10 cellular contexts compared by ENCODE assay signal in genomic region chr1:228274452-228275153, GRCh38.
DNase-seq lines count a peak whose midpoint lies in the region; ATAC-seq and TF ChIP-seq lines count a peak whose summit lies in the region.
"Had no signal": no experiment of that assay in that cellular context is flagged by ENCODE, and none has a peak within 500 bp of the region (broad histone marks: within the 10 kb centered on the region; RNA-seq: fewer than 3 reads in every experiment).

No MANE protein-coding gene starts in this region.

- intact Hi-C loops in CD8-positive, alpha-beta T cell (cut with DNase I, micrococcal nuclease), result loop anchor here in 1 of 2 experiments (5.0 to 10.0 kb wide), 4 partner anchors 62 to 540 kb away; partner anchors contain the start of genes JMJD4, SNAP47 and TRIM11
- intact Hi-C loops in PC-3 (cut with micrococcal nuclease), result no loop called here
- intact Hi-C loops in prostate gland (cut with DNase I), result loop anchor here (5.0 to 10.0 kb wide), 2 partner anchors 103 to 130 kb away; partner anchors contain the start of genes GJC2 and GUK1

- no peak for TF ChIP-seq POLR2A in prostate gland (IDR thresholded peaks at IDR 0.05)

- peak overlapping the region; percentile 80 for H3K4me3 Mint-ChIP-seq in CD8-positive, alpha-beta T cell
- H3K4me3 Mint-ChIP-seq in effector memory CD8-positive, alpha-beta T cell, result peak overlapping the region; percentile 79 to 86

- no peaks in the 10 kb centered on the region for H3K27me3 Mint-ChIP-seq in CD8-positive, alpha-beta T cell (ENCODE audit: low read depth)
- no peaks in the 10 kb centered on the region for H3K27me3 Mint-ChIP-seq in effector memory CD8-positive, alpha-beta T cell

- no peak overlapping the region for H3K18ac ChIP-seq in trophoblast cell (ENCODE audit: low read length)

- H2BK12ac ChIP-seq in trophoblast cell (ENCODE audit: low read length), result no peak overlapping the region

- H2AFZ ChIP-seq in PC-3 (ENCODE audit: low read length), result no peak overlapping the region
- no peak overlapping the region for H2AFZ ChIP-seq in trophoblast cell (ENCODE audit: insufficient read depth, low read length, poor library complexity)

- H4K91ac ChIP-seq in trophoblast cell (ENCODE audit: low read depth, low read length), result no peak overlapping the region

- peaks cover 10% of the 10 kb centered on the region for H3K79me1 ChIP-seq in trophoblast cell (ENCODE audit: low read length)

- H3K27me3 ChIP-seq in CD8-positive, alpha-beta T cell (ENCODE audit: insufficient read depth, low read length), result no peaks in the 10 kb centered on the region
- H3K27me3 ChIP-seq in PC-3 (ENCODE audit: low read length), result no peaks in the 10 kb centered on the region
- H3K27me3 ChIP-seq in trophoblast cell (ENCODE audit: insufficient read depth, low read length), result no peaks in the 10 kb centered on the region
- no peaks in the 10 kb centered on the region for H3K27me3 ChIP-seq in prostate gland (replicated peaks; ENCODE audit: insufficient read depth)

- H3K4me1 ChIP-seq in CD8-positive, alpha-beta T cell (ENCODE audit: insufficient read depth, low read length), result peaks cover 6% of the 10 kb centered on the region
- H3K4me1 ChIP-seq in PC-3 (ENCODE audit: insufficient read depth, low read length) (peaks cover 4% of the 10 kb centered on the region; the same call in 1 of the 2 replicates), trophoblast cell (ENCODE audit: control insufficient read depth in 1 of 2, insufficient read depth in 2 of 2, low read length in 2 of 2) (peaks cover 6% of the 10 kb centered on the region in 2 experiments), prostate gland (replicated peaks) (no peaks in the 10 kb centered on the region)

- no peak overlapping the region for H3K27ac ChIP-seq in CD8-positive, alpha-beta T cell (ENCODE audit: low read depth, low read length)
- no peak overlapping the region for H3K27ac ChIP-seq in PC-3 (ENCODE audit: low read length)
- H3K27ac ChIP-seq in trophoblast cell (ENCODE audit: low read depth, low read length), result no peak overlapping the region
- H3K27ac ChIP-seq in prostate gland, result no peak overlapping the region
- H3K27ac ChIP-seq: epithelial cell of prostate had no signal

- no peaks in the 10 kb centered on the region for H3K79me2 ChIP-seq in PC-3 (ENCODE audit: low read length)
- peaks cover 6% of the 10 kb centered on the region for H3K79me2 ChIP-seq in trophoblast cell (ENCODE audit: control insufficient read depth, insufficient read depth, low read length, poor library complexity)

- DNase-seq in CD8-positive, alpha-beta T cell, result peak in 1 of 7 experiments; percentile 48
- DNase-seq in PC-3 (no peak), trophoblast cell (no peak), AML-193 (lab: John Stamatoyannopoulos, UW) (no peak), prostate gland (ENCODE audit: low spot score) (no peak)
- DNase-seq in effector memory CD8-positive, alpha-beta T cell, result no peak
- DNase-seq: kidney glomerular epithelial cell had no signal

- H2BK5ac ChIP-seq in trophoblast cell (ENCODE audit: low read depth, low read length, poor library complexity), result no peak overlapping the region

- TF ChIP-seq CTCF in CD8-positive, alpha-beta T cell (IDR thresholded peaks at IDR 0.05), result no peak
- TF ChIP-seq CTCF in PC-3 (conservative IDR thresholded peaks at IDR 0.05; ENCODE audit: low read depth, low read length) (0 out of 2 replicates have a peak, but pooled peaks have one; percentile 20), prostate gland (IDR thresholded peaks at IDR 0.05) (no peak)

- H3K9me2 ChIP-seq in PC-3 (replicated peaks; ENCODE audit: low read length), result no peaks in the 10 kb centered on the region

- no peaks in the 10 kb centered on the region for H3K9me3 ChIP-seq in CD8-positive, alpha-beta T cell (ENCODE audit: low read length)
- H3K9me3 ChIP-seq in PC-3 (ENCODE audit: low read length) (no peaks in the 10 kb centered on the region), trophoblast cell (ENCODE audit: insufficient read depth, low read depth, low read length) (peaks cover 2% of the 10 kb centered on the region), prostate gland (no peaks in the 10 kb centered on the region)

- POLR2A ChIA-PET in CD8-positive, alpha-beta T cell (lab: Charles Lee), result interaction anchor here (1.0 to 1.3 kb wide), 2 partner anchors 11 to 184 kb away, joined by 3 to 5 read pairs; a partner anchor contains a TSS
- POLR2A ChIA-PET in PC-3 (lab: Charles Lee; ENCODE audit: unreplicated experiment), result no interaction called here

- H3K36me3 ChIP-seq in CD8-positive, alpha-beta T cell (ENCODE audit: insufficient read depth, low read length), result no peaks in the 10 kb centered on the region
- H3K36me3 ChIP-seq in PC-3 (ENCODE audit: low read depth, low read length) (no peaks in the 10 kb centered on the region), trophoblast cell (ENCODE audit: control insufficient read depth in 1 of 2, insufficient read depth in 2 of 2, low read length in 2 of 2) (peaks cover 13 to 21% of the 10 kb centered on the region in 2 experiments), prostate gland (no peaks in the 10 kb centered on the region)

- no peaks in the 10 kb centered on the region for H4K20me1 ChIP-seq in PC-3 (ENCODE audit: low read length)

- no peaks in the 10 kb centered on the region for H3K9me3 Mint-ChIP-seq in CD8-positive, alpha-beta T cell
- H3K9me3 Mint-ChIP-seq in effector memory CD8-positive, alpha-beta T cell, result no peaks in the 10 kb centered on the region

- no CpG with 5 or more reads among the region's 25 CpGs for WGBS in trophoblast cell (ENCODE audit: extremely low coverage, insufficient coverage, insufficient read length)
- 91% methylated on average over 24 of the region's 25 CpGs for WGBS in prostate gland

- no peak overlapping the region for H3K4me3 ChIP-seq in CD8-positive, alpha-beta T cell (ENCODE audit: low read depth, low read length)
- H3K4me3 ChIP-seq in PC-3 (ENCODE audit: low read length) (peak overlapping the region; percentile 73; the same call in 1 of the 2 replicates), trophoblast cell (ENCODE audit: low read depth, low read length) (no peak overlapping the region), prostate gland (no peak overlapping the region)

- H3K23ac ChIP-seq in trophoblast cell (ENCODE audit: low read length), result no peak overlapping the region

- H3K14ac ChIP-seq in trophoblast cell (ENCODE audit: low read length), result no peak overlapping the region

- no peak overlapping the region for H2BK120ac ChIP-seq in trophoblast cell (ENCODE audit: insufficient read depth, low read length, poor library complexity)

- H3K9ac ChIP-seq in PC-3 (ENCODE audit: low read length) (no peak overlapping the region), trophoblast cell (ENCODE audit: low read length) (no peak overlapping the region)

- peak overlapping the region; percentile 93 for H3K4me2 ChIP-seq in PC-3 (ENCODE audit: low read length)
- H3K4me2 ChIP-seq in trophoblast cell (ENCODE audit: low read length), result peak overlapping the region; percentile 95

- H3K36me3 Mint-ChIP-seq in CD8-positive, alpha-beta T cell, result peaks cover 13% of the 10 kb centered on the region
- H3K36me3 Mint-ChIP-seq in effector memory CD8-positive, alpha-beta T cell (ENCODE audit: insufficient read depth), result peaks cover 2% of the 10 kb centered on the region

- peaks cover 12% of the 10 kb centered on the region for H3K4me1 Mint-ChIP-seq in CD8-positive, alpha-beta T cell (ENCODE audit: low read depth)
- H3K4me1 Mint-ChIP-seq in effector memory CD8-positive, alpha-beta T cell (ENCODE audit: low read depth in 2 of 2), result peaks cover 17 to 20% of the 10 kb centered on the region in 2 donors

- H3K27ac Mint-ChIP-seq in CD8-positive, alpha-beta T cell, result peak overlapping the region; percentile 52
- peak overlapping the region; percentile 83 to 87 for H3K27ac Mint-ChIP-seq in effector memory CD8-positive, alpha-beta T cell

- BruUV-seq in PC-3 (replicated peaks; lab: Mats Ljungman, UMichigan), result no TSS peak

- no peaks in the 10 kb centered on the region for H3F3A ChIP-seq in PC-3 (ENCODE audit: low read length, unreplicated experiment)

- ATAC-seq in CD8-positive, alpha-beta T cell, result no peak
- no peak for ATAC-seq in PC-3
- ATAC-seq in effector memory CD8-positive, alpha-beta T cell (replicated peaks), result no peak
- ATAC-seq in HG02588 (IDR thresholded peaks at IDR 0.05; ENCODE audit: unreplicated experiment), result no peak
- ATAC-seq in HG03095 (IDR thresholded peaks at IDR 0.05; ENCODE audit: unreplicated experiment), result no peak

- CTCF ChIA-PET in CD8-positive, alpha-beta T cell (lab: Charles Lee), result interaction anchor here (1.1 to 1.2 kb wide), 2 partner anchors 61 to 148 kb away, joined by 3 read pairs; no protein-coding TSS in a partner anchor
- CTCF ChIA-PET in PC-3 (lab: Charles Lee), result no interaction called here

- no peak overlapping the region for H4K12ac ChIP-seq in trophoblast cell (ENCODE audit: low read depth, low read length)

- no peak overlapping the region for H2AK5ac ChIP-seq in trophoblast cell (ENCODE audit: low read length)

- no peak overlapping the region for H4K8ac ChIP-seq in trophoblast cell (ENCODE audit: low read depth, low read length)

- no peak overlapping the region for H3K4ac ChIP-seq in trophoblast cell (ENCODE audit: low read depth, low read length)
